In genomic region chr17:30831257-30831656, GRCh38 we compare ENCODE assay signal across 1 cellular context.
TF ChIP-seq lines count a peak whose summit lies in the region.

No MANE protein-coding gene starts in this region.

TF ChIP-seq in SK-N-SH, 30 proteins besides CTCF, POLR2A, EP300 and RAD21 (continued from another document):
- TF ChIP-seq REST (IDR thresholded peaks at IDR 0.05; ENCODE audit: low read depth, low read length), result no peak
- no peak for TF ChIP-seq TCF12 (IDR thresholded peaks at IDR 0.05)
- TF ChIP-seq IRF3 (IDR thresholded peaks at IDR 0.05; ENCODE audit: low read depth, low read length), result no peak
- TF ChIP-seq EZH2phosphoT487 (IDR thresholded peaks at IDR 0.05; ENCODE audit: borderline replicate concordance, low read depth), result no peak
- no peak for TF ChIP-seq NRF1 (IDR thresholded peaks at IDR 0.05; ENCODE audit: low read depth, low read length)
- TF ChIP-seq TAF1 (IDR thresholded peaks at IDR 0.05; ENCODE audit: borderline replicate concordance, low read depth, low read length), result no peak
- no peak for TF ChIP-seq MXI1 (IDR thresholded peaks at IDR 0.05; ENCODE audit: low read depth, low read length)
- no peak for TF ChIP-seq CHD2 (IDR thresholded peaks at IDR 0.05; ENCODE audit: low read length, partially characterized antibody)
- no peak for TF ChIP-seq RCOR1 (IDR thresholded peaks at IDR 0.05; ENCODE audit: low read length)
- TF ChIP-seq PBX3 (IDR thresholded peaks at IDR 0.05), result no peak
- no peak for TF ChIP-seq FOXJ3 (CRISPR knock-in tag; IDR thresholded peaks at IDR 0.05)
- no peak for TF ChIP-seq SIN3A (IDR thresholded peaks at IDR 0.05; ENCODE audit: borderline replicate concordance, low read depth, low read length)
